7 cellular contexts compared by ENCODE assay signal in the genomic region with DNA sequence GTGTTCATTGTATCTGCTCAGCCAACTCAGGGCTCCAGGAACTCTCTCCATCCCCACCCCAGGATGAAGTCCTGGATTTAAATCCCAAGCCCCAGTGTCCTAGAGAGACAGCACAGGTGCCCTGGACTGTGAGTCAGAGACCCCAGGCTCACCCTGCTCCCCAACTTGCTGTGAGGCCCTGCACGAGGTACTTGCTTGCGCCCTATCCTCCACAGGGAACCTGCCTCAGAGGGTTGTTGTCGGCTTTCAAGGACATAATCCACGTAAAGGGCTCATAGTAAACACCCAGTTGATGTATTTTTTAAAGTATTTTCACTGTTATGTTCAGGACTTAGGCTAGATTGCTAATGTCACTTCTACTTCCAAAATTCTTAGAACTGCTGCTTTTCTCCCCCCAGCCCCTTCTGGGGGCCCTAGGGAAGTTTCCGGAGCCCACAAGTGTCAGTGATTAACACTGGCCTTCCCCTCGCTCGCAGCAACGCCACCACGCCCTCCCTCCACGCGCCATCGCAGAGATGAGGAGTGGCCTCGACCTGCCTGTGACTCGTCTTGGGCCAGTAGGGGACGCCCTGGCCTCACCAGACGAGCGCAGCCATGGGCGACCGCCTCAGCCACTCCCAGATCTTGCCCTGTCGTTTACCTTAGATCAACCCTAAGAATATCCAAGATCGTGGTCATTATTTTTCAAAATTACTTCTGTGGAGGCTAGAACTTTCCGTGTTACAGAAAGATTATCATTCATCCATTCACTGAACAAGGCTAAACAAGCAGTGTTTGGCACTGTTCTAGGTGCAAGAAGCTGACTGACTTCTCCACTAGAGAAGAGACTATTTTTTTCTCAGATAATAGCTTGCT. TPM values are rescaled to one million over a fixed set of nuclear protein-coding genes. Genes with fewer than 3 reads are reported as not detected.
DNase-seq lines count a peak whose midpoint lies in the region; ATAC-seq and TF ChIP-seq lines count a peak whose summit lies in the region.

No MANE protein-coding gene starts in this region.

- no peaks in the 10 kb centered on the region for H3K9me3 ChIP-seq in T-helper 17 cell (ENCODE audit: control insufficient read depth, low read length, poor library complexity, severe bottlenecking)

- peak overlapping the region; percentile 75 for H3K27ac Mint-ChIP-seq in T-helper 17 cell

- ATAC-seq in HG02763 (IDR thresholded peaks at IDR 0.05; ENCODE audit: unreplicated experiment) (peak; percentile 77), T-helper 17 cell (peak; percentile 96)

- no peaks in the 10 kb centered on the region for H3K36me3 Mint-ChIP-seq in T-helper 17 cell (ENCODE audit: low read depth)

- DNase-seq in GM13977 (ENCODE audit: low spot score) (peak; percentile 87), NCI-H1105 treated with DMSO at 0.1 percent for 48 hours (lab: John Stamatoyannopoulos, UW) (peak; percentile 68), T-helper 17 cell (peak; percentile 63 to 71 (median 69)), amygdala (lab: John Stamatoyannopoulos, UW) (peak in 50 of 56 donors; percentile 17 to 85 (median 61)), hypothalamus (lab: John Stamatoyannopoulos, UW) (peak in 49 of 51 donors; percentile 16 to 87 (median 67)), skeletal muscle cell (ENCODE audit: low read depth) (no peak)

- peak overlapping the region; percentile 69 for H3K4me3 Mint-ChIP-seq in T-helper 17 cell

- in situ Hi-C loops in GM13977 (cut with MboI; ENCODE audit: low pct_unique_long_range_greater_than_20kb, low sequenced_read_pairs, unreplicated experiment), result loop anchor here (5.0 to 25.0 kb wide), 4 partner anchors 57 to 367 kb away; partner anchors contain the start of gene IVD

- H3K27me3 Mint-ChIP-seq in T-helper 17 cell, result no peaks in the 10 kb centered on the region

- peaks cover 33% of the 10 kb centered on the region for H3K4me1 Mint-ChIP-seq in T-helper 17 cell

- peak; percentile 99 for TF ChIP-seq CTCF in GM13977 (IDR thresholded peaks at IDR 0.05; ENCODE audit: extremely low read depth, insufficient read depth, missing control alignments)

- peak overlapping the region; percentile 34 for H3K4me3 ChIP-seq in skeletal muscle cell (ENCODE audit: low read depth, low read length)

RNA-seq across cellular contexts. Expression of gene SRP14, which starts 6.0 kb away (rescaled TPM):
- total RNA-seq in T-helper 17 cell, result 100 to 1,000 TPM; 108 to 114 TPM
